ENCODE assay signal across 1 cellular context in the genomic region with DNA sequence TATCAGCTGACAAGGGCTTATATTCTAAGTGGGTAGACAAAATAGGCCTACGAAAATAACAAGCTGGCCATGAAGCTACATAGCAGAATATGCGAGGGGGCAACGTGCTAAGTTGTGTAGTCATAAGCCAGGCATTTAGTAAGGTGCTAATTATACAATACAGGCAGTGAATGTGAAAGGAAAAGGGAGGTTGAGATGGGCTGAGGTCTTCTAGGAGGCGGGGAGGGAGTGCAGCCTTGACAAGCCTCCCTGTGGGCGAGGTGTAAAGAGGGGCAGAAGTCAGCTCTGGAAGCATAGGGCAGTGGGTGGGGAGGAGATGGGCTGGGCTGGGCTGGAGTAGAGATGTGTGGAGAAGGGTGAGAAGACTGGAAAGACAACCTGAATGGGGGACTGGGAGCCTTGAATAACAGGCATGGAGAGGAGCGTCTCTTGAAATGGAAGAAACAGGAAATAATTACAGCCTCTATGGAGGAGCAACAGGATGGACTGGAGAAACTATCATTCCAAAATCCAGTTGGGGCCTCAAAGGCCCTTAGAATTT.
TF ChIP-seq lines count a peak whose summit lies in the region.

No MANE protein-coding gene starts in this region.

TF ChIP-seq in GM23338, 12 proteins besides CTCF, POLR2A, EP300 and RAD21:
- TF ChIP-seq JUNB (IDR thresholded peaks at IDR 0.05; ENCODE audit: unreplicated experiment) (no peak), POLR2AphosphoS5 (IDR thresholded peaks at IDR 0.05; ENCODE audit: low read depth) (no peak), NANOG (IDR thresholded peaks at IDR 0.05; ENCODE audit: borderline replicate concordance) (no peak), EZH2phosphoT487 (IDR thresholded peaks at IDR 0.05; ENCODE audit: unreplicated experiment) (no peak), CREB1 (CRISPR knock-in tag; IDR thresholded peaks at IDR 0.05; ENCODE audit: low read depth) (no peak), ZNF114 (CRISPR knock-in tag; IDR thresholded peaks at IDR 0.05) (no peak)
- TF ChIP-seq, protein P1, sequence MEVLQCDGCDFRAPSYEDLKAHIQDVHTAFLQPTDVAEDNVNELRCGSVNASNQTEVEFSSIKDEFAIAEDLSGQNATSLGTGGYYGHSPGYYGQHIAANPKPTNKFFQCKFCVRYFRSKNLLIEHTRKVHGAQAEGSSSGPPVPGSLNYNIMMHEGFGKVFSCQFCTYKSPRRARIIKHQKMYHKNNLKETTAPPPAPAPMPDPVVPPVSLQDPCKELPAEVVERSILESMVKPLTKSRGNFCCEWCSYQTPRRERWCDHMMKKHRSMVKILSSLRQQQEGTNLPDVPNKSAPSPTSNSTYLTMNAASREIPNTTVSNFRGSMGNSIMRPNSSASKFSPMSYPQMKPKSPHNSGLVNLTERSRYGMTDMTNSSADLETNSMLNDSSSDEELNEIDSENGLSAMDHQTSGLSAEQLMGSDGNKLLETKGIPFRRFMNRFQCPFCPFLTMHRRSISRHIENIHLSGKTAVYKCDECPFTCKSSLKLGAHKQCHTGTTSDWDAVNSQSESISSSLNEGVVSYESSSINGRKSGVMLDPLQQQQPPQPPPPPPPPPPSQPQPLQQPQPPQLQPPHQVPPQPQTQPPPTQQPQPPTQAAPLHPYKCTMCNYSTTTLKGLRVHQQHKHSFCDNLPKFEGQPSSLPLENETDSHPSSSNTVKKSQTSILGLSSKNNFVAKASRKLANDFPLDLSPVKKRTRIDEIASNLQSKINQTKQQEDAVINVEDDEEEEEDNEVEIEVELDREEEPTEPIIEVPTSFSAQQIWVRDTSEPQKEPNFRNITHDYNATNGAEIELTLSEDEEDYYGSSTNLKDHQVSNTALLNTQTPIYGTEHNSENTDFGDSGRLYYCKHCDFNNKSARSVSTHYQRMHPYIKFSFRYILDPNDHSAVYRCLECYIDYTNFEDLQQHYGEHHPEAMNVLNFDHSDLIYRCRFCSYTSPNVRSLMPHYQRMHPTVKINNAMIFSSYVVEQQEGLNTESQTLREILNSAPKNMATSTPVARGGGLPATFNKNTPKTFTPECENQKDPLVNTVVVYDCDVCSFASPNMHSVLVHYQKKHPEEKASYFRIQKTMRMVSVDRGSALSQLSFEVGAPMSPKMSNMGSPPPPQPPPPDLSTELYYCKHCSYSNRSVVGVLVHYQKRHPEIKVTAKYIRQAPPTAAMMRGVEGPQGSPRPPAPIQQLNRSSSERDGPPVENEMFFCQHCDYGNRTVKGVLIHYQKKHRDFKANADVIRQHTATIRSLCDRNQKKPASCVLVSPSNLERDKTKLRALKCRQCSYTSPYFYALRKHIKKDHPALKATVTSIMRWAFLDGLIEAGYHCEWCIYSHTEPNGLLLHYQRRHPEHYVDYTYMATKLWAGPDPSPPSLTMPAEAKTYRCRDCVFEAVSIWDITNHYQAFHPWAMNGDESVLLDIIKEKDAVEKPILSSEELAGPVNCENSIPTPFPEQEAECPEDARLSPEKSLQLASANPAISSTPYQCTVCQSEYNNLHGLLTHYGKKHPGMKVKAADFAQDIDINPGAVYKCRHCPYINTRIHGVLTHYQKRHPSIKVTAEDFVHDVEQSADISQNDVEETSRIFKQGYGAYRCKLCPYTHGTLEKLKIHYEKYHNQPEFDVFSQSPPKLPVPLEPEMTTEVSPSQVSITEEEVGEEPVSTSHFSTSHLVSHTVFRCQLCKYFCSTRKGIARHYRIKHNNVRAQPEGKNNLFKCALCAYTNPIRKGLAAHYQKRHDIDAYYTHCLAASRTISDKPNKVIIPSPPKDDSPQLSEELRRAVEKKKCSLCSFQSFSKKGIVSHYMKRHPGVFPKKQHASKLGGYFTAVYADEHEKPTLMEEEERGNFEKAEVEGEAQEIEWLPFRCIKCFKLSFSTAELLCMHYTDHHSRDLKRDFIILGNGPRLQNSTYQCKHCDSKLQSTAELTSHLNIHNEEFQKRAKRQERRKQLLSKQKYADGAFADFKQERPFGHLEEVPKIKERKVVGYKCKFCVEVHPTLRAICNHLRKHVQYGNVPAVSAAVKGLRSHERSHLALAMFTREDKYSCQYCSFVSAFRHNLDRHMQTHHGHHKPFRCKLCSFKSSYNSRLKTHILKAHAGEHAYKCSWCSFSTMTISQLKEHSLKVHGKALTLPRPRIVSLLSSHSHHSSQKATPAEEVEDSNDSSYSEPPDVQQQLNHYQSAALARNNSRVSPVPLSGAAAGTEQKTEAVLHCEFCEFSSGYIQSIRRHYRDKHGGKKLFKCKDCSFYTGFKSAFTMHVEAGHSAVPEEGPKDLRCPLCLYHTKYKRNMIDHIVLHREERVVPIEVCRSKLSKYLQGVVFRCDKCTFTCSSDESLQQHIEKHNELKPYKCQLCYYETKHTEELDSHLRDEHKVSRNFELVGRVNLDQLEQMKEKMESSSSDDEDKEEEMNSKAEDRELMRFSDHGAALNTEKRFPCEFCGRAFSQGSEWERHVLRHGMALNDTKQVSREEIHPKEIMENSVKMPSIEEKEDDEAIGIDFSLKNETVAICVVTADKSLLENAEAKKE (CRISPR knock-in tag; IDR thresholded peaks at IDR 0.05): no peak
TF ChIP-seq in GM23338: peak in this region for 0.
